Comparison of ENCODE assay signal across 8 cellular contexts in the genomic region with DNA sequence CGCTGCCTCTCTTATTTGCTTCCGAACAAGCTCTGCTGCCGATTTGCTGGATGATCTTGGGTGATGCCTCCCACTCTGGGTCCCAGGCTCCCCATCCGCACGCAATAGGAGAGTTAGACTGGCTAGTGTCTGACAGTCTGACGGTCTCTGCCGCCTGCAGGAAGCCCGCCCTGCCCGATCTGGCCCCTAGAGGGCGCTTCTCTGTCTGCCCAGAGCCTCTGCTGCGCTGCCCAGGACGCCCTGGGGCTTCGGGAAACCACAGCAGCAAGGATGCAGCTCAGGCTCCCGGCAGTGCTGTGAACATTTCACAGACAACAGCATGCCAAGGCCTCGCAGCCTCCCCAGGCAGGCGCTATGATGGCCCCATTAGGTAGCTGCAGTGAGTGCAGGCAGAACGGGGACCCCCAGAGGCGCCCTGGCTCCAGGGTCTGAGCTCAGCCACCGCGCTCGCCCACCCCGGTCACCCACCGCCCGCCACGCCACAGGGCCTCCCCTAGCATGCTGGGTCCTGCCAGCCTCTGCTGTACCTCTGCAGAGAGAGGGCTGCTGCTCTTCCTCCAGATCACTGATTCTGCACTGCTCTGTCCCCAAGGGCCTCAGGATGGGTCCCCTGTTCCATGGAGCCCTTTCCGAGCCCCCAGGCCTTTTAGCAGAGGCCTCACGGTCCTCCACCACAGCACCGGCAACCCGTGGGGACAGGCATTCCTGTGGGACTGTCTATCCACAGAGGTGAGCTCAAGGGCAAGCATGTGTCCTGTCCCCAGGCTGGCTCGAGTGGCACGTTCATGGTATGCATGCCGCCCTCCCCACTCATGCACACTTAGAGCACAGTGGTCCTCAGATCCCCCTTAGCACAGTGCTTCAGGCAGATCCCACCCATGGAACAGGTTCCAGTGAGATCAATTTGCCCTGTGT. TPM values are rescaled to one million over a fixed set of nuclear protein-coding genes. Genes with fewer than 3 reads are reported as not detected.
DNase-seq lines count a peak whose midpoint lies in the region; ATAC-seq and TF ChIP-seq lines count a peak whose summit lies in the region.

No MANE protein-coding gene starts in this region.

- no peaks in the 10 kb centered on the region; the same call in 1 of the 2 replicates for H3K9me3 ChIP-seq in AG04450 (ENCODE audit: control insufficient read depth, insufficient read depth, low read length)
- H3K9me3 ChIP-seq in colonic mucosa = no peaks in the 10 kb centered on the region
- no peaks in the 10 kb centered on the region for H3K9me3 ChIP-seq in liver (ENCODE audit: control insufficient read depth in 4 of 4, low read length in 3 of 4)

- no peak overlapping the region for H3K27ac ChIP-seq in AG04450 (ENCODE audit: low read depth, low read length)
- no peak overlapping the region for H3K27ac ChIP-seq in colonic mucosa
- no peak overlapping the region for H3K27ac ChIP-seq in liver (ENCODE audit: low read depth in 1 of 2, low read length in 2 of 2)

- H3K36me3 ChIP-seq in colonic mucosa (no peaks in the 10 kb centered on the region), liver (ENCODE audit: control insufficient read depth in 4 of 4, insufficient read depth in 3 of 4, low read depth in 1 of 4, low read length in 3 of 4) (peaks cover 0 to 2% (median 0%) of the 10 kb centered on the region in 4 donors)

- H3K27me3 ChIP-seq in AG04450 (ENCODE audit: control insufficient read depth, insufficient read depth, low read length) = peaks cover 2% of the 10 kb centered on the region
- H3K27me3 ChIP-seq in colonic mucosa = no peaks in the 10 kb centered on the region
- no peaks in the 10 kb centered on the region for H3K27me3 ChIP-seq in liver (ENCODE audit: control insufficient read depth in 4 of 4, insufficient read depth in 4 of 4, low read length in 3 of 4)

- ATAC-seq in GM21576 (IDR thresholded peaks at IDR 0.05; ENCODE audit: unreplicated experiment) (peak; percentile 49), GM19023 (IDR thresholded peaks at IDR 0.05; ENCODE audit: unreplicated experiment) (no peak)

- TF ChIP-seq CTCF in AG04450 (IDR thresholded peaks at IDR 0.05; ENCODE audit: low read depth, low read length) (peak; percentile 96), colonic mucosa (IDR thresholded peaks at IDR 0.05) (peak; percentile 96), liver (IDR thresholded peaks at IDR 0.05; ENCODE audit: low read depth, low read length, missing input control) (peak; percentile 91)

- CTCF ChIA-PET in AG04450 (lab: Charles Lee) = interaction anchor here (0.5 to 3.0 kb wide), 44 partner anchors 9 to 458 kb away, joined by 3 to 27 read pairs (median 4); a partner anchor contains a TSS

- H3K4me1 ChIP-seq in colonic mucosa = peaks cover 9% of the 10 kb centered on the region
- H3K4me1 ChIP-seq in liver (ENCODE audit: control insufficient read depth in 4 of 4, insufficient read depth in 4 of 4, low read length in 3 of 4) = peaks cover 0 to 10% (median 3%) of the 10 kb centered on the region in 4 donors

- POLR2A ChIA-PET in AG04450 (lab: Yijun Ruan, JAX) = interaction anchor here (0.6 to 1.5 kb wide), 3 partner anchors 12 to 88 kb away, joined by 3 to 6 read pairs (median 3); a partner anchor contains a TSS

- peak; percentile 89 to 97 for TF ChIP-seq RAD21 in liver (IDR thresholded peaks at IDR 0.05)

- intact Hi-C loops in colonic mucosa (cut with DNase I) = loop anchor here (10.0 kb wide), 2 partner anchors 120 to 240 kb away; no protein-coding TSS in a partner anchor

- WGBS in liver = 57% methylated on average over 32 of the region's 32 CpGs

- DNase-seq in AG04450 (ENCODE audit: low read depth, low spot score) (peak; percentile 66), NCI-H526 (lab: John Stamatoyannopoulos, UW) (peak; percentile 48 to 88), colonic mucosa (peak; percentile 88)
- peak; percentile 59 to 62 for DNase-seq in activated CD4-positive, alpha-beta T cell treated with anti-CD3 and anti-CD28 coated beads, Interleukin-2, amount 50 U/mL, for 24 hours (ENCODE audit: low read depth in 1 of 2, low spot score in 1 of 2)
- peak; percentile 55 to 75 for DNase-seq in stimulated activated CD4-positive, alpha-beta T cell treated with anti-CD3 and anti-CD28 coated beads, Interleukin-4, amount 100 ng/mL, for 4 hours

- no peak overlapping the region for H3K4me3 ChIP-seq in AG04450 (ENCODE audit: low read depth, low read length)
- H3K4me3 ChIP-seq in colonic mucosa = no peak overlapping the region
- no peak overlapping the region for H3K4me3 ChIP-seq in liver (ENCODE audit: low read depth in 1 of 3, low read length in 3 of 3)

- H3K9ac ChIP-seq in colonic mucosa (ENCODE audit: low read depth in 2 of 2, low read length in 2 of 2) = no peak overlapping the region
- H3K9ac ChIP-seq in liver (ENCODE audit: low read depth in 1 of 2, low read length in 2 of 2) = no peak overlapping the region

TF ChIP-seq in liver, 16 proteins besides CTCF, POLR2A, EP300 and RAD21:
- TF ChIP-seq JUND (IDR thresholded peaks at IDR 0.05) (no peak), RXRA (IDR thresholded peaks at IDR 0.05) (peak in 1 of 2 donors; percentile 43), YY1 (IDR thresholded peaks at IDR 0.05) (no peak), FOXA2 (IDR thresholded peaks at IDR 0.05) (no peak), SP1 (IDR thresholded peaks at IDR 0.05) (peak; percentile 8), TAF1 (conservative IDR thresholded peaks at IDR 0.05) (no peak)
TF ChIP-seq in liver: peak in this region for 2.

RNA-seq across cellular contexts. Expression of a gene that starts 4.3 kb away (rescaled TPM):
- polyA plus RNA-seq in AG04450 (2011; rRNA removed) = 0.04 and 0.09 TPM in 2 replicates
- polyA minus RNA-seq in AG04450 (2011; rRNA and poly(A)+ RNA removed) = not detected in 2 replicates
- total RNA-seq in colonic mucosa = 10 to 100 TPM; 59.1 to 76.6 TPM
- under 1 TPM in 1 of 2 donors, not detected in 1; 0.33 TPM for total RNA-seq in liver
- under 1 TPM; 0.44 to 0.46 TPM for polyA plus RNA-seq in liver

RNA-seq across cellular contexts. Expression of a gene that starts 30.8 kb away (rescaled TPM):
- polyA plus RNA-seq in AG04450 (2011; rRNA removed) (0.11 TPM in 1 of 2 replicates, not detected in the other), liver (under 1 TPM in 1 of 2 donors, not detected in 1; 0.10 TPM)
- polyA minus RNA-seq in AG04450 (2011; rRNA and poly(A)+ RNA removed) = not detected in 2 replicates
- total RNA-seq in colonic mucosa (under 1 TPM in 1 of 2 donors, not detected in 1; 0.27 TPM), liver (not detected)

RNA-seq across cellular contexts. Expression of a gene that starts 57.5 kb away (rescaled TPM):
- 10.5 and 11.5 TPM in 2 replicates for polyA plus RNA-seq in AG04450 (2011; rRNA removed)
- polyA minus RNA-seq in AG04450 (2011; rRNA and poly(A)+ RNA removed) = 11.3 and 14.7 TPM in 2 replicates
- total RNA-seq in colonic mucosa = 10 to 100 TPM; 27.6 to 47.2 TPM
- 10 to 100 TPM in 1 of 2 donors, 1 to 10 TPM in 1; 5.8 to 25.8 TPM for total RNA-seq in liver
- polyA plus RNA-seq in liver = 10 to 100 TPM; 10.3 to 15.9 TPM

Comparison
In these comparisons a context has a peak if more than half of its experiments do, and no peak if none do; other contexts are left out.
1. RNA of a gene that starts 4.3 kb away (total RNA-seq): 59.1 to 76.6 TPM in colonic mucosa; 0.33 TPM in liver; every median in the first group is over 10 times any median in the second.
2. Peak in every context shown above with its lines, with median percentiles within 50 percentile points of each other: DNase-seq and CTCF ChIP-seq.